Comparison of ENCODE assay signal across 29 cellular contexts in genomic region chr12:127883013-127883412, GRCh38.
"Had no signal": no experiment of that assay in that cellular context is flagged by ENCODE, and none has a peak within 500 bp of the region (broad histone marks: within the 10 kb centered on the region; RNA-seq: fewer than 3 reads in every experiment).

No MANE protein-coding gene starts in this region.

- H3K27ac ChIP-seq: ascending aorta, breast epithelium, VCaP had no signal

- H3K9me3 ChIP-seq: ascending aorta, breast epithelium had no signal

- H3K4me1 ChIP-seq: ascending aorta, breast epithelium had no signal

- H3K27me3 ChIP-seq: ascending aorta, breast epithelium had no signal

- ATAC-seq: activated CD8-positive, alpha-beta memory T cell treated with anti-CD3 and anti-CD28 coated beads, Interleukin-2, amount 10 ng/mL, durations not matched to agents 7 days and 5 days; activated CD8-positive, alpha-beta T cell treated with anti-CD3 and anti-CD28 coated beads, Interleukin-2, amount 10 ng/mL, durations not matched to agents 7 days and 5 days; activated naive CD8-positive, alpha-beta T cell treated with anti-CD3 and anti-CD28 coated beads, Interleukin-2, amount 50 U/mL, for 24 hours had no signal

- H3K36me3 ChIP-seq: ascending aorta, breast epithelium had no signal

- H3K4me3 ChIP-seq: ascending aorta, breast epithelium had no signal

- DNase-seq: activated B cell treated with CpG ODN at 0.5 μM for 24 hours; activated CD4-positive, alpha-beta memory T cell treated with anti-CD3 and anti-CD28 coated beads, Interleukin-2, amount 10 ng/mL, durations not matched to agents 7 days and 5 days; activated CD4-positive, alpha-beta T cell treated with anti-CD3 and anti-CD28 coated beads for 4 hours; activated CD4-positive, alpha-beta T cell treated with anti-CD3 and anti-CD28 coated beads, Interleukin-2, amount 10 ng/mL, durations not matched to agents 24 days and 14 days; activated CD4-positive, alpha-beta T cell treated with anti-CD3 and anti-CD28 coated beads, Interleukin-2, amount 50 U/mL, for 1 hour; activated CD4-positive, alpha-beta T cell treated with anti-CD3 and anti-CD28 coated beads, Interleukin-2, amount 50 U/mL, for 48 hours; activated CD4-positive, CD25-positive, alpha-beta regulatory T cell treated with anti-CD3 and anti-CD28 coated beads, Interleukin-2, amount 50 U/mL, for 72 hours; activated CD8-positive, alpha-beta memory T cell treated with anti-CD3 and anti-CD28 coated beads for 24 hours; activated CD8-positive, alpha-beta memory T cell treated with anti-CD3 and anti-CD28 coated beads, Interleukin-2, amount 10 ng/mL, durations not matched to agents 7 days and 5 days; activated CD8-positive, alpha-beta memory T cell treated with anti-CD3 and anti-CD28 coated beads, Interleukin-2, amount 50 U/mL, for 48 hours; activated CD8-positive, alpha-beta T cell treated with anti-CD3 and anti-CD28 coated beads, Interleukin-2, amount 10 ng/mL, durations not matched to agents 7 days and 5 days; activated effector memory CD4-positive, alpha-beta T cell treated with Interleukin-2 at 50 U/mL for 16 hours; activated gamma-delta T cell; activated naive CD4-positive, alpha-beta T cell treated with anti-CD3 and anti-CD28 coated beads, Interleukin-2, amount 10 ng/mL, durations not matched to agents 7 days and 5 days; activated naive CD4-positive, alpha-beta T cell treated with Interleukin-2 at 50 U/mL for 16 hours; activated naive CD8-positive, alpha-beta T cell treated with anti-CD3 and anti-CD28 coated beads, Interleukin-2, amount 10 ng/mL, durations not matched to agents 7 days and 5 days; activated naive CD8-positive, alpha-beta T cell treated with anti-CD3 and anti-CD28 coated beads, Interleukin-2, amount 50 U/mL, for 24 hours; activated T-cell treated with anti-CD3 and anti-CD28 coated beads, Interleukin-2, amount 50 U/mL, for 24 hours; activated T-cell treated with anti-CD3 and anti-CD28 coated beads, Interleukin-2, amount 50 U/mL, for 48 hours; amygdala; anterior cingulate cortex; cerebellar nuclear complex; SW 1271; T-helper 1 cell; T-helper 2 cell; T-helper 9 cell had no signal
